Comparison of ENCODE assay signal across 8 cellular contexts in genomic region chr5:151770383-151771258, GRCh38. TPM values are rescaled to one million over a fixed set of nuclear protein-coding genes. Genes with fewer than 3 reads are reported as not detected.
DNase-seq lines count a peak whose midpoint lies in the region; ATAC-seq and TF ChIP-seq lines count a peak whose summit lies in the region.

No MANE protein-coding gene starts in this region.

- intact Hi-C loops in CD4-positive, alpha-beta memory T cell (cut with micrococcal nuclease): loop anchor here (1.0 to 5.0 kb wide), 9 partner anchors 12 to 1413 kb away; partner anchors contain the start of genes ANXA6, ATOX1, SLC36A1 and TCOF1

- no peaks in the 10 kb centered on the region for H3K27me3 Mint-ChIP-seq in CD4-positive, alpha-beta memory T cell

- ATAC-seq in GM18870 (IDR thresholded peaks at IDR 0.05; ENCODE audit: unreplicated experiment): peak; percentile 23
- peak; percentile 25 for ATAC-seq in HG03095 (IDR thresholded peaks at IDR 0.05; ENCODE audit: unreplicated experiment)

- H3K36me3 ChIP-seq in CD4-positive, alpha-beta memory T cell (ENCODE audit: insufficient read depth, low read length): no peaks in the 10 kb centered on the region
- H3K36me3 ChIP-seq in right atrium auricular region: no peaks in the 10 kb centered on the region

- POLR2A ChIA-PET in CD4-positive, alpha-beta memory T cell (lab: Charles Lee; ENCODE audit: partially characterized antibody): interaction anchor here (0.6 to 8.4 kb wide), 26 partner anchors 11 to 692 kb away, joined by 3 to 214 read pairs (median 8); partner anchors contain the start of genes ATOX1, GM2A and SLC36A1

- H3K36me3 Mint-ChIP-seq in CD4-positive, alpha-beta memory T cell: peaks cover 0 to 16% of the 10 kb centered on the region in 2 donors

- H3K4me1 Mint-ChIP-seq in CD4-positive, alpha-beta memory T cell: peaks cover 24 to 43% (median 32%) of the 10 kb centered on the region in 4 donors

- no peaks in the 10 kb centered on the region for H3K27me3 ChIP-seq in CD4-positive, alpha-beta memory T cell (ENCODE audit: insufficient read depth, low read length)
- no peaks in the 10 kb centered on the region for H3K27me3 ChIP-seq in right atrium auricular region

- peaks cover 43% of the 10 kb centered on the region for H3K4me1 ChIP-seq in CD4-positive, alpha-beta memory T cell (ENCODE audit: insufficient read depth, low read length)
- H3K4me1 ChIP-seq in right atrium auricular region: peaks cover 0 to 35% of the 10 kb centered on the region in 2 donors

- no peaks in the 10 kb centered on the region for H3K9me3 Mint-ChIP-seq in CD4-positive, alpha-beta memory T cell

- no peak for TF ChIP-seq CTCF in right atrium auricular region (IDR thresholded peaks at IDR 0.05)

- H3K4me3 Mint-ChIP-seq in CD4-positive, alpha-beta memory T cell: peak overlapping the region in 7 of 8 donors; percentile 70 to 74 (median 74)

- H3K27ac Mint-ChIP-seq in CD4-positive, alpha-beta memory T cell: peak overlapping the region in 4 of 7 donors; percentile 78 to 91 (median 89)

- no peaks in the 10 kb centered on the region for H3K9me3 ChIP-seq in CD4-positive, alpha-beta memory T cell (ENCODE audit: control insufficient read depth in 1 of 2, low read length in 2 of 2)
- no peaks in the 10 kb centered on the region for H3K9me3 ChIP-seq in right atrium auricular region

- CTCF ChIA-PET in CD4-positive, alpha-beta memory T cell (lab: Charles Lee; ENCODE audit: partially characterized antibody): interaction anchor here (0.6 to 2.9 kb wide), 19 partner anchors 9 to 578 kb away, joined by 3 to 21 read pairs (median 4); partner anchors contain the start of genes ATOX1 and SLC36A1

- peak in 1 of 5 donors; percentile 42 for DNase-seq in CD4-positive, alpha-beta memory T cell
- DNase-seq in NCI-H510A treated with DMSO at 0.1 percent for 48 hours (lab: John Stamatoyannopoulos, UW) (peak; percentile 80), right atrium auricular region (ENCODE audit: low spot score) (peak; percentile 88), putamen (ENCODE audit: low spot score) (peak; percentile 72), NCI-H2107 treated with DMSO at 0.1 percent for 48 hours (lab: John Stamatoyannopoulos, UW; ENCODE audit: unreplicated experiment) (no peak)

- H3K4me3 ChIP-seq in CD4-positive, alpha-beta memory T cell (ENCODE audit: low read length in 2 of 2): peak overlapping the region; percentile 40 to 59
- H3K4me3 ChIP-seq in right atrium auricular region: peak overlapping the region; percentile 50 to 65

- peak overlapping the region; percentile 92 for H3K27ac ChIP-seq in CD4-positive, alpha-beta memory T cell (ENCODE audit: low read depth, low read length)
- H3K27ac ChIP-seq in angular gyrus (ENCODE audit: low read depth, low read length): peak overlapping the region; percentile 99
- H3K27ac ChIP-seq in right atrium auricular region: peak overlapping the region; percentile 96 to 98

RNA-seq across cellular contexts. Expression of gene G3BP1, which starts 1.1 kb away (rescaled TPM):
- total RNA-seq in CD4-positive, alpha-beta memory T cell: 100 to 1,000 TPM; 189 to 193 TPM
- 100 to 1,000 TPM; 178 to 188 TPM for polyA plus RNA-seq in CD4-positive, alpha-beta memory T cell
- total RNA-seq in right atrium auricular region: 10 to 100 TPM; 57.1 to 60.9 TPM

RNA-seq across cellular contexts. Expression of gene ATOX1, which starts 12.2 kb away (rescaled TPM):
- total RNA-seq in CD4-positive, alpha-beta memory T cell: 10 to 100 TPM; 28.2 to 31.0 TPM
- polyA plus RNA-seq in CD4-positive, alpha-beta memory T cell: 10 to 100 TPM; 42.8 to 64.5 TPM
- 10 to 100 TPM; 64.6 to 84.5 TPM for total RNA-seq in right atrium auricular region
